In the genomic region with DNA sequence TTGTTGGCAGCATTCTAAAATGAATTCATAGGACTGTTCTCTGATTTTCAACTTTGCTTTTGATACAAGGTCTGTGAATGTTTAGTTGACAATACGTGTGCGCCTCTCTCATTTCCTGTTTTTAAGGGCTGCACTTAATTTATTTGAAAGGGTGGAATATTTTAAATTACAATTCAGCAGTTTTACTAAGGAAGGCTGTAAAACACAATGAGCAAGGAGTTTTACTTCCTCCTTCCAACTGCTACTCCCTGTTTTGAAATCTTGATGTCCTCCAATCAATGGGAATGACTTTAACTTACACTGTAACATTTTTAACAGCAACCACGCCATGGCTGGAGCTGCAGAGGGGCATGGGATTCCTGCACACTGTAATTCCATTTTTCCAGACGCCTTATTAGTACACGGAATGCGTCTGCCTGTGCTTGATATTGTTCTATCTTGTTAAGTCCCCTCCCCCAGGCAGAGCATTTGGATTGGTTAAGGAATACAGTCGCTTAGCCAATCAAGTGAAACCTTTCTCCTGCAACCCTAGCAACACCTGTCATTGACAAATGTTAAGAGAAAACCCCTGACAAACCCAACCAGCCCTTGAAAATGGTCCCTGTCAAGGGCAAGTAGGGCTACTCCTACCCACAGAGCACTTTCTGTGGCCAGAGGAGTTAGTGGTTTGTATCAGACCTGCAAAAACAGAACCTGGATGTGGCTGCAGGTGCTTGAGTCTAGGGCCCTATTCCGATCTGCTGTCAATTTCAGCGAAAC, we compare ENCODE assay signal across 8 cellular contexts. TPM values are rescaled to one million over a fixed set of nuclear protein-coding genes. Genes with fewer than 3 reads are reported as not detected.
DNase-seq lines count a peak whose midpoint lies in the region; ATAC-seq and TF ChIP-seq lines count a peak whose summit lies in the region.

No MANE protein-coding gene starts in this region.

- no peaks in the 10 kb centered on the region for H3K9me3 Mint-ChIP-seq in effector memory CD8-positive, alpha-beta T cell

- DNase-seq in Karpas-422 (peak; percentile 76), omental fat pad (ENCODE audit: low spot score) (no peak), NCI-H1930 (lab: John Stamatoyannopoulos, UW) (no peak), H4 (ENCODE audit: low spot score) (no peak)
- DNase-seq in effector memory CD8-positive, alpha-beta T cell: no peak
- DNase-seq in activated CD4-positive, alpha-beta T cell treated with anti-CD3 and anti-CD28 coated beads, Interleukin-2, amount 50 U/mL, for 48 hours: no peak

- H3K4me3 Mint-ChIP-seq in effector memory CD8-positive, alpha-beta T cell: peak overlapping the region in 1 of 2 donors; percentile 20

- H3K27me3 ChIP-seq in Karpas-422 (ENCODE audit: low read length): no peaks in the 10 kb centered on the region

- H3K4me1 ChIP-seq in Karpas-422 (ENCODE audit: low read length): peaks cover 10% of the 10 kb centered on the region

- no peak overlapping the region for H3K27ac ChIP-seq in Karpas-422 (ENCODE audit: low read length)

- peak overlapping the region; percentile 45 for H3K4me2 ChIP-seq in Karpas-422 (ENCODE audit: low read depth, low read length, poor library complexity, severe bottlenecking)

- TF ChIP-seq CTCF in omental fat pad (IDR thresholded peaks at IDR 0.05): no peak

- peaks cover 4 to 7% of the 10 kb centered on the region in 2 donors for H3K4me1 Mint-ChIP-seq in effector memory CD8-positive, alpha-beta T cell (ENCODE audit: low read depth in 2 of 2)

- no peak overlapping the region for H3K9ac ChIP-seq in Karpas-422 (ENCODE audit: low read length)

- H3K9me3 ChIP-seq in Karpas-422 (ENCODE audit: low read length): no peaks in the 10 kb centered on the region

- H3K79me2 ChIP-seq in Karpas-422 (ENCODE audit: low read length): no peaks in the 10 kb centered on the region

- H3K27ac Mint-ChIP-seq in effector memory CD8-positive, alpha-beta T cell: no peak overlapping the region

- no peaks in the 10 kb centered on the region for H3K36me3 Mint-ChIP-seq in effector memory CD8-positive, alpha-beta T cell (ENCODE audit: insufficient read depth)

- ATAC-seq in GM18511 (IDR thresholded peaks at IDR 0.05; ENCODE audit: unreplicated experiment) (peak; percentile 96), GM21786 (IDR thresholded peaks at IDR 0.05; ENCODE audit: unreplicated experiment) (peak; percentile 98), omental fat pad (ENCODE audit: low FRiP score) (peak; percentile 39)
- ATAC-seq in effector memory CD8-positive, alpha-beta T cell (replicated peaks): peak; percentile 42

- H3K36me3 ChIP-seq in Karpas-422 (ENCODE audit: insufficient read depth, low read length): no peaks in the 10 kb centered on the region

- H4K20me1 ChIP-seq in Karpas-422 (ENCODE audit: insufficient read depth, low read depth, low read length): no peaks in the 10 kb centered on the region

- peak overlapping the region; percentile 61 for H2AFZ ChIP-seq in Karpas-422 (ENCODE audit: low read length)

- H3K4me3 ChIP-seq in Karpas-422 (ENCODE audit: low read length): peak overlapping the region; percentile 31; the same call in 1 of the 2 replicates

- peaks cover 56 to 61% of the 10 kb centered on the region in 2 donors for H3K27me3 Mint-ChIP-seq in effector memory CD8-positive, alpha-beta T cell

- no peaks in the 10 kb centered on the region for H3K9me2 ChIP-seq in Karpas-422 (replicated peaks; ENCODE audit: insufficient read depth, low read length)

RNA-seq across cellular contexts. Expression of a gene that starts 12.5 kb away (rescaled TPM):
- total RNA-seq in Karpas-422 (2014; rRNA removed; shearing (Covaris generic); ENCODE audit: low replicate concordance): 1.7 and 4.2 TPM in 2 replicates
- total RNA-seq in omental fat pad: 10 to 100 TPM in 3 of 4 donors, 1 to 10 TPM in 1; 9.7 to 31.1 (median 18.6) TPM
- total RNA-seq in H4 (2014; rRNA removed; shearing (Covaris generic)): 3.8 and 7.0 TPM in 2 replicates

Comparison
In these comparisons a context has a peak if more than half of its experiments do, and no peak if none do; other contexts are left out.
1. ATAC-seq: peak in every context shown above with its lines; median percentile 98 in GM21786; 96 in GM18511; 42 in effector memory CD8-positive, alpha-beta T cell; 39 in omental fat pad.